11 cellular contexts compared by ENCODE assay signal in genomic region chr10:93079663-93080349, GRCh38. TPM values are rescaled to one million over a fixed set of nuclear protein-coding genes. Genes with fewer than 3 reads are reported as not detected.
DNase-seq lines count a peak whose midpoint lies in the region; ATAC-seq and TF ChIP-seq lines count a peak whose summit lies in the region.
"Had no signal": no experiment of that assay in that cellular context is flagged by ENCODE, and none has a peak within 500 bp of the region (broad histone marks: within the 10 kb centered on the region; RNA-seq: fewer than 3 reads in every experiment).

No MANE protein-coding gene starts in this region.

- peaks cover 14% of the 10 kb centered on the region for H3K36me3 ChIP-seq in HUES48 (ENCODE audit: control insufficient read depth, insufficient read depth, low read length)
- H3K36me3 ChIP-seq in WERI-Rb-1: no peaks in the 10 kb centered on the region
- H3K36me3 ChIP-seq in skeletal muscle satellite cell (ENCODE audit: insufficient read depth, low read length): no peaks in the 10 kb centered on the region

- H3K4me1 ChIP-seq in HUES48 (ENCODE audit: control insufficient read depth, insufficient read depth, low read length): peaks cover 24% of the 10 kb centered on the region
- peaks cover 29% of the 10 kb centered on the region for H3K4me1 ChIP-seq in skeletal muscle satellite cell (ENCODE audit: control insufficient read depth, insufficient read depth, low read length)

- no peak for ATAC-seq in GM21360 (IDR thresholded peaks at IDR 0.05; ENCODE audit: unreplicated experiment)
- no peak for ATAC-seq in HG02981 (IDR thresholded peaks at IDR 0.05; ENCODE audit: unreplicated experiment)

- no peak for TF ChIP-seq CTCF in WERI-Rb-1 (IDR thresholded peaks at IDR 0.05; ENCODE audit: low read depth, low read length)

- peak overlapping the region; percentile 71 for H3K4me2 ChIP-seq in skeletal muscle satellite cell (ENCODE audit: low read length)

- H3K27me3 ChIP-seq in HUES48 (ENCODE audit: control insufficient read depth, insufficient read depth, low read length) (peaks cover 41% of the 10 kb centered on the region), WERI-Rb-1 (ENCODE audit: insufficient read depth, low read depth, severe bottlenecking) (peaks cover 18% of the 10 kb centered on the region), skeletal muscle satellite cell (ENCODE audit: control insufficient read depth, insufficient read depth, low read length) (peaks cover 47% of the 10 kb centered on the region)

- H3K27ac ChIP-seq in HUES48 (ENCODE audit: low read depth, low read length) (peak overlapping the region; percentile 45), WERI-Rb-1 (no peak overlapping the region)
- H3K27ac ChIP-seq: skin epidermis had no signal

- H3K9ac ChIP-seq in HUES48 (ENCODE audit: low read depth, low read length): no peak overlapping the region
- peak overlapping the region; percentile 13 for H3K9ac ChIP-seq in skeletal muscle satellite cell (ENCODE audit: low read depth, low read length)

- H3K9me3 ChIP-seq in HUES48 (ENCODE audit: control insufficient read depth, insufficient read depth, low read length) (no peaks in the 10 kb centered on the region), WERI-Rb-1 (ENCODE audit: severe bottlenecking) (no peaks in the 10 kb centered on the region), skeletal muscle satellite cell (replicated peaks; ENCODE audit: low read length) (no peaks in the 10 kb centered on the region)

- DNase-seq in WERI-Rb-1: no peak
- DNase-seq in iPS-NIHi11 (ENCODE audit: low spot score): peak; percentile 6
- DNase-seq in EL: no peak
- DNase-seq: COR-L47, cortex of kidney had no signal

- H3K4me3 ChIP-seq in HUES48 (ENCODE audit: low read depth, low read length) (no peak overlapping the region), WERI-Rb-1 (ENCODE audit: low read depth, low read length) (peak overlapping the region; percentile 28), skeletal muscle satellite cell (ENCODE audit: low read length) (peak overlapping the region; percentile 21)
- H3K4me3 ChIP-seq: skin epidermis had no signal

RNA-seq across cellular contexts. Expression of gene CYP26A1, which starts 6.1 kb away (rescaled TPM):
- not detected in 2 replicates for total RNA-seq in skeletal muscle satellite cell (2012; rRNA removed)
- total RNA-seq: naive thymus-derived CD8-positive, alpha-beta T cell had no signal

RNA-seq across cellular contexts. Expression of gene CYP26C1, which starts 19.2 kb away (rescaled TPM):
- 0.22 and 0.25 TPM in 2 replicates for total RNA-seq in skeletal muscle satellite cell (2012; rRNA removed)
